1 cellular context compared by ENCODE assay signal in genomic region chr6:35643162-35643535, GRCh38.
TF ChIP-seq lines count a peak whose summit lies in the region.

No MANE protein-coding gene starts in this region.

TF ChIP-seq in GM12878, 131 proteins besides CTCF, POLR2A, EP300 and RAD21:
- no peak for TF ChIP-seq PRDM15 (CRISPR knock-in tag; IDR thresholded peaks at IDR 0.05)
- TF ChIP-seq ZBTB33 (IDR thresholded peaks at IDR 0.05), result no peak
- no peak for TF ChIP-seq TBL1XR1 (IDR thresholded peaks at IDR 0.05; ENCODE audit: low read depth, low read length)
- TF ChIP-seq E2F8 (IDR thresholded peaks at IDR 0.05; ENCODE audit: low read depth, partially characterized antibody), result no peak
- TF ChIP-seq SUZ12 (IDR thresholded peaks at IDR 0.05; ENCODE audit: unreplicated experiment), result no peak
- TF ChIP-seq HDGF (IDR thresholded peaks at IDR 0.05), result no peak
- no peak for TF ChIP-seq MAX (IDR thresholded peaks at IDR 0.05; ENCODE audit: low read depth, low read length)
- TF ChIP-seq DPF2 (IDR thresholded peaks at IDR 0.05), result no peak
- no peak for TF ChIP-seq KDM1A (IDR thresholded peaks at IDR 0.05; ENCODE audit: borderline replicate concordance)
- TF ChIP-seq SMARCA5 (IDR thresholded peaks at IDR 0.05), result no peak
- TF ChIP-seq NBN (IDR thresholded peaks at IDR 0.05), result no peak
- no peak for TF ChIP-seq ZBED1 (IDR thresholded peaks at IDR 0.05; ENCODE audit: borderline replicate concordance)
- TF ChIP-seq RB1 (IDR thresholded peaks at IDR 0.05; ENCODE audit: borderline replicate concordance), result no peak
- TF ChIP-seq SREBF2 (IDR thresholded peaks at IDR 0.05; ENCODE audit: low read length), result no peak
- no peak for TF ChIP-seq ZNF24 (IDR thresholded peaks at IDR 0.05)
- no peak for TF ChIP-seq BRCA1 (IDR thresholded peaks at IDR 0.05; ENCODE audit: low read depth, low read length)
- no peak for TF ChIP-seq IKZF2 (IDR thresholded peaks at IDR 0.05)
- no peak for TF ChIP-seq ZNF217 (IDR thresholded peaks at IDR 0.05)
